In genomic region chr17:57034807-57035754, GRCh38 we compare ENCODE assay signal across 19 cellular contexts. TPM values are rescaled to one million over a fixed set of nuclear protein-coding genes. Genes with fewer than 3 reads are reported as not detected.
DNase-seq lines count a peak whose midpoint lies in the region; ATAC-seq, FAIRE-seq and TF ChIP-seq lines count a peak whose summit lies in the region.
"Had no signal": no experiment of that assay in that cellular context is flagged by ENCODE, and none has a peak within 500 bp of the region (broad histone marks: within the 10 kb centered on the region; RNA-seq: fewer than 3 reads in every experiment).

No MANE protein-coding gene starts in this region.

- in situ Hi-C loops in HepG2 (cut with HindIII; ENCODE audit: extremely low pct_ligation_motif_present, low pct_unique_long_range_greater_than_20kb) = no loop called here

- H3K27ac Mint-ChIP-seq in progenitor cell of endocrine pancreas = no peak overlapping the region
- H3K27ac Mint-ChIP-seq: activated naive CD4-positive, alpha-beta T cell treated with anti-CD3 and anti-CD28 coated beads for 36 hours; T-helper 2 cell treated with Interferon-gamma antibody and Interleukin-4, amounts not matched to agents 5 μg/mL and 100 μg/mL, for 36 hours had no signal

- H3K9me3 Mint-ChIP-seq in progenitor cell of endocrine pancreas (ENCODE audit: low read depth) = no peaks in the 10 kb centered on the region
- H3K9me3 Mint-ChIP-seq: activated naive CD4-positive, alpha-beta T cell treated with anti-CD3 and anti-CD28 coated beads for 36 hours; T-helper 2 cell treated with Interferon-gamma antibody and Interleukin-4, amounts not matched to agents 5 μg/mL and 100 μg/mL, for 36 hours had no signal

- H3K9me3 ChIP-seq in right lobe of liver = no peaks in the 10 kb centered on the region
- no peaks in the 10 kb centered on the region for H3K9me3 ChIP-seq in HepG2 (ENCODE audit: low read length)
- H3K9me3 ChIP-seq in mucosa of rectum (ENCODE audit: control insufficient read depth in 2 of 2, low read length in 2 of 2) = no peaks in the 10 kb centered on the region
- H3K9me3 ChIP-seq in upper lobe of right lung = no peaks in the 10 kb centered on the region
- H3K9me3 ChIP-seq: BLaER1 had no signal

- H3K9ac ChIP-seq in HepG2 (ENCODE audit: insufficient read depth, low read depth, low read length) (no peak overlapping the region), mucosa of rectum (ENCODE audit: low read depth in 1 of 2, low read length in 2 of 2) (peak overlapping the region; percentile 22 to 24)
- H3K9ac ChIP-seq: BLaER1, parathyroid adenoma had no signal

- no peak overlapping the region for H3K4me3 Mint-ChIP-seq in progenitor cell of endocrine pancreas (ENCODE audit: low read depth)
- H3K4me3 Mint-ChIP-seq: activated naive CD4-positive, alpha-beta T cell treated with anti-CD3 and anti-CD28 coated beads for 36 hours; H9; T-helper 2 cell treated with Interferon-gamma antibody and Interleukin-4, amounts not matched to agents 5 μg/mL and 100 μg/mL, for 36 hours had no signal

- H3K36me3 ChIP-seq in right lobe of liver (no peaks in the 10 kb centered on the region), HepG2 (replicated peaks in 1 of 2; ENCODE audit: control insufficient read depth in 1 of 2, insufficient read depth in 2 of 2, low read length in 2 of 2) (no peaks in the 10 kb centered on the region), mucosa of rectum (ENCODE audit: control insufficient read depth in 2 of 2, insufficient read depth in 2 of 2, low read length in 2 of 2) (no peaks in the 10 kb centered on the region), upper lobe of right lung (no peaks in the 10 kb centered on the region)
- H3K36me3 ChIP-seq: BLaER1, cardiac muscle cell had no signal

- no TSS peak for BruUV-seq in HepG2 (replicated peaks; lab: Mats Ljungman, UMichigan)

- H3K27me3 Mint-ChIP-seq in progenitor cell of endocrine pancreas = peaks cover 12% of the 10 kb centered on the region

- WGBS in right lobe of liver (ENCODE audit: insufficient coverage, low coverage, low lambda C conversion rate, missing lambda C conversion rate) = 48% methylated on average over 9 of the region's 10 CpGs
- 61% methylated on average over 10 of the region's 10 CpGs for WGBS in HepG2 (ENCODE audit: low lambda C conversion rate)

- H3K27me3 ChIP-seq in right lobe of liver (no peaks in the 10 kb centered on the region), HepG2 (ENCODE audit: control insufficient read depth in 1 of 2, insufficient read depth in 2 of 2, low read length in 2 of 2) (no peaks in the 10 kb centered on the region; a peak in 1 of 5 replicates), mucosa of rectum (ENCODE audit: control insufficient read depth in 2 of 2, insufficient read depth in 2 of 2, low read length in 2 of 2) (peaks cover 0 to 6% of the 10 kb centered on the region in 2 donors), upper lobe of right lung (no peaks in the 10 kb centered on the region), dorsolateral prefrontal cortex (peaks cover 0 to 17% (median 0%) of the 10 kb centered on the region in 45 donors)
- H3K27me3 ChIP-seq: BLaER1, cardiac muscle cell had no signal

- H3K4me3 ChIP-seq in right lobe of liver = peak overlapping the region in 1 of 3 donors; percentile 39
- H3K4me3 ChIP-seq in HepG2 (replicated peaks in 1 of 3; ENCODE audit: insufficient read depth in 1 of 3, low read depth in 2 of 3, low read length in 3 of 3) = no peak overlapping the region
- no peak overlapping the region for H3K4me3 ChIP-seq in coronary artery
- H3K4me3 ChIP-seq in mucosa of rectum (ENCODE audit: low read length in 2 of 2) = peak overlapping the region; percentile 30 to 56
- H3K4me3 ChIP-seq in upper lobe of right lung = no peak overlapping the region
- H3K4me3 ChIP-seq in dorsolateral prefrontal cortex = no peak overlapping the region
- H3K4me3 ChIP-seq: BLaER1, cardiac muscle cell had no signal

- H3K36me3 Mint-ChIP-seq in progenitor cell of endocrine pancreas (ENCODE audit: insufficient read depth) = no peaks in the 10 kb centered on the region

- H3K4me2 ChIP-seq in HepG2 (ENCODE audit: low read depth, low read length) = no peak overlapping the region
- H3K4me2 ChIP-seq: BLaER1 had no signal

- H2AFZ ChIP-seq in HepG2 (ENCODE audit: low read length) = no peak overlapping the region

- no peak for TF ChIP-seq POLR2A in right lobe of liver (IDR thresholded peaks at IDR 0.05)
- TF ChIP-seq POLR2A in HepG2 (IDR thresholded peaks at IDR 0.05; ENCODE audit: insufficient read depth in 1 of 2, low read depth in 2 of 2, low read length in 2 of 2) = no peak

- CTCF ChIA-PET in HepG2 (lab: Yijun Ruan, JAX; ENCODE audit: low intra/inter-chr PET ratio, low total read pairs) = no interaction called here

- TF ChIP-seq CTCF in right lobe of liver (IDR thresholded peaks at IDR 0.05) = no peak
- no peak for TF ChIP-seq CTCF in HepG2 (CRISPR knock-in tag; IDR thresholded peaks at IDR 0.05)
- TF ChIP-seq CTCF in coronary artery (IDR thresholded peaks at IDR 0.05) = no peak
- TF ChIP-seq CTCF in upper lobe of right lung (IDR thresholded peaks at IDR 0.05) = no peak
- no peak for TF ChIP-seq CTCF in progenitor cell of endocrine pancreas (IDR thresholded peaks at IDR 0.05; ENCODE audit: unreplicated experiment)
- no peak for TF ChIP-seq CTCF in dorsolateral prefrontal cortex (IDR thresholded peaks at IDR 0.05 in 54 of 56, conservative IDR thresholded peaks at IDR 0.05 in 2 of 56; ENCODE audit: low read depth in 1 of 56, partially characterized antibody in 56 of 56)

- FAIRE-seq in HepG2 (lab: Jason Lieb, UNC) = no peak
- FAIRE-seq: GM12891 had no signal

- TF ChIP-seq EP300 in HepG2 (IDR thresholded peaks at IDR 0.05; ENCODE audit: low read depth in 2 of 2, low read length in 2 of 2) (no peak), HepG2 (CRISPR knock-in tag; IDR thresholded peaks at IDR 0.05; ENCODE audit: borderline replicate concordance) (no peak)

- ATAC-seq in right lobe of liver (peak; percentile 14 to 49 (median 31)), HepG2 (no peak), upper lobe of right lung (peak; percentile 59), HG03571 (IDR thresholded peaks at IDR 0.05; ENCODE audit: unreplicated experiment) (no peak)

- no peaks in the 10 kb centered on the region for H4K20me1 ChIP-seq in HepG2 (ENCODE audit: insufficient read depth, low read length)
- H4K20me1 ChIP-seq: BLaER1 had no signal

- no peak for TF ChIP-seq RAD21 in HepG2 (CRISPR knock-in tag; IDR thresholded peaks at IDR 0.05)

- peaks cover 0 to 20% (median 5%) of the 10 kb centered on the region in 4 donors for H3K4me1 ChIP-seq in right lobe of liver
- H3K4me1 ChIP-seq in HepG2 (ENCODE audit: insufficient read depth, low read length) = peaks cover 18% of the 10 kb centered on the region
- peaks cover 28 to 47% of the 10 kb centered on the region in 2 donors for H3K4me1 ChIP-seq in mucosa of rectum (ENCODE audit: control insufficient read depth in 2 of 2, insufficient read depth in 2 of 2, low read length in 2 of 2)
- H3K4me1 ChIP-seq in upper lobe of right lung = peaks cover 5% of the 10 kb centered on the region

- H3K27ac ChIP-seq in right lobe of liver (peak overlapping the region in 1 of 3 donors; percentile 64), HepG2 (ENCODE audit: extremely low read length, insufficient read depth, low read length) (no peak overlapping the region), coronary artery (peak overlapping the region in 1 of 2 donors; percentile 5), mucosa of rectum (ENCODE audit: low read depth in 2 of 2, low read length in 2 of 2) (peak overlapping the region; percentile 89 to 92), upper lobe of right lung (peak overlapping the region; percentile 70), dorsolateral prefrontal cortex (no peak overlapping the region)
- H3K27ac ChIP-seq: BLaER1, parathyroid adenoma had no signal

- H3K4me1 Mint-ChIP-seq in progenitor cell of endocrine pancreas (ENCODE audit: low read depth) = peaks cover 12% of the 10 kb centered on the region

- intact Hi-C loops in right lobe of liver (cut with DNase I) = no loop called here
- intact Hi-C loops in HepG2 (cut with micrococcal nuclease; ENCODE audit: unreplicated experiment) = no loop called here
- intact Hi-C loops in upper lobe of right lung (cut with DNase I) = no loop called here
- intact Hi-C loops in dorsolateral prefrontal cortex (cut with DNase I) = no loop called here

- DNase-seq in right lobe of liver (no peak), HepG2 (ENCODE audit: low spot score) (no peak), coronary artery (ENCODE audit: low spot score) (peak; percentile 26), upper lobe of right lung (peak; percentile 70), progenitor cell of endocrine pancreas (ENCODE audit: low spot score, unreplicated experiment) (no peak), dorsolateral prefrontal cortex (no peak)
- DNase-seq: activated CD4-positive, alpha-beta T cell treated with anti-CD3 and anti-CD28 coated beads for 48 hours; activated naive CD4-positive, alpha-beta T cell treated with anti-CD3 and anti-CD28 coated beads for 36 hours; activated T-cell treated with anti-CD3 and anti-CD28 coated beads, Interleukin-2, amount 50 U/mL, for 48 hours; H9; head of caudate nucleus; NCI-H82 had no signal

- no peaks in the 10 kb centered on the region for H3K79me2 ChIP-seq in HepG2 (ENCODE audit: insufficient read depth, low read length)
- H3K79me2 ChIP-seq: parathyroid adenoma had no signal

- POLR2A ChIA-PET in HepG2 (lab: Yijun Ruan, JAX) = interaction anchor here (1.1 kb wide), 1 partner anchor 51 kb away, joined by 3 read pairs; no protein-coding TSS in a partner anchor

RNA-seq across cellular contexts. Expression of gene AKAP1, which starts 50.0 kb away (rescaled TPM):
- 10 to 100 TPM; 31.2 to 58.5 (median 43.1) TPM for total RNA-seq in right lobe of liver
- 46.4 and 101 TPM in 2 replicates for total RNA-seq in HepG2 (2016; rRNA removed; fragmentation: Illumina TruSeq; extraction: Trizol)
- 18.6 and 20.2 TPM in 2 replicates for total RNA-seq in HepG2 (2016; cell fraction: cytosol; rRNA removed; fragmentation: Illumina TruSeq; extraction: Trizol; ENCODE audit: low read depth)
- total RNA-seq in HepG2 (2016; cell fraction: insoluble cytoplasmic fraction; rRNA removed; fragmentation: Illumina TruSeq; extraction: Trizol) = 43.3 and 95.2 TPM in 2 replicates
- total RNA-seq in HepG2 (2016; cell fraction: membrane; rRNA removed; fragmentation: Illumina TruSeq; extraction: Trizol) = 44.9 and 47.5 TPM in 2 replicates
- 119 and 142 TPM in 2 replicates for total RNA-seq in HepG2 (2016; cell fraction: nucleus; rRNA removed; fragmentation: Illumina TruSeq; extraction: Trizol)
- 131 and 136 TPM in 2 replicates for polyA plus RNA-seq in HepG2 (2011; rRNA removed)
- polyA plus RNA-seq in HepG2 (2011; cell fraction: cytosol; rRNA removed) = 93.5 and 109 TPM in 2 replicates
- polyA plus RNA-seq in HepG2 (2011; cell fraction: nucleus; rRNA removed) = 234 and 300 TPM in 2 replicates
- polyA plus RNA-seq in HepG2 (2012) = 66.3 and 68.8 TPM in 2 replicates
- 8.4 and 10.9 TPM in 2 replicates for polyA plus RNA-seq in HepG2 (2016; cell fraction: cytosol; fragmentation: Illumina TruSeq; extraction: Trizol; ENCODE audit: low read depth)
- polyA plus RNA-seq in HepG2 (2016; cell fraction: insoluble cytoplasmic fraction; fragmentation: Illumina TruSeq; extraction: Trizol; ENCODE audit: low read depth) = 34.0 and 34.5 TPM in 2 replicates
- polyA plus RNA-seq in HepG2 (2016; cell fraction: membrane; fragmentation: Illumina TruSeq; extraction: Trizol; ENCODE audit: low read depth) = 17.7 and 18.8 TPM in 2 replicates
- polyA plus RNA-seq in HepG2 (2016; cell fraction: nucleus; fragmentation: Illumina TruSeq; extraction: Trizol; ENCODE audit: insufficient read depth, low read depth) = 141 and 146 TPM in 2 replicates
- 127 and 335 TPM in 2 replicates for polyA minus RNA-seq in HepG2 (2011; rRNA and poly(A)+ RNA removed; ENCODE audit: low replicate concordance)
- 101 and 127 TPM in 2 replicates for polyA minus RNA-seq in HepG2 (2011; cell fraction: cytosol; rRNA and poly(A)+ RNA removed)
- 78.2 and 99.9 TPM in 2 replicates for polyA minus RNA-seq in HepG2 (2011; cell fraction: nucleus; rRNA and poly(A)+ RNA removed)
- total RNA-seq in upper lobe of right lung = 59.9 TPM
- 63.3 and 67.9 TPM in 2 replicates for total RNA-seq in progenitor cell of endocrine pancreas
- 10 to 100 TPM; 37.5 to 77.9 (median 57.2) TPM for total RNA-seq in dorsolateral prefrontal cortex

RNA-seq across cellular contexts. Expression of gene SCPEP1, which starts 57.1 kb away (rescaled TPM):
- 10 to 100 TPM in 5 of 6 experiments, 1 to 10 TPM in 1; 9.2 to 35.4 (median 24.8) TPM for total RNA-seq in right lobe of liver
- 12.3 and 27.3 TPM in 2 replicates for total RNA-seq in HepG2 (2016; rRNA removed; fragmentation: Illumina TruSeq; extraction: Trizol)
- 1.9 and 2.5 TPM in 2 replicates for total RNA-seq in HepG2 (2016; cell fraction: cytosol; rRNA removed; fragmentation: Illumina TruSeq; extraction: Trizol; ENCODE audit: low read depth)
- 13.5 and 27.2 TPM in 2 replicates for total RNA-seq in HepG2 (2016; cell fraction: insoluble cytoplasmic fraction; rRNA removed; fragmentation: Illumina TruSeq; extraction: Trizol)
- total RNA-seq in HepG2 (2016; cell fraction: membrane; rRNA removed; fragmentation: Illumina TruSeq; extraction: Trizol) = 5.4 TPM in 2 replicates
- 18.9 and 24.3 TPM in 2 replicates for total RNA-seq in HepG2 (2016; cell fraction: nucleus; rRNA removed; fragmentation: Illumina TruSeq; extraction: Trizol)
- polyA plus RNA-seq in HepG2 (2011; rRNA removed) = 20.9 and 24.3 TPM in 2 replicates
- polyA plus RNA-seq in HepG2 (2011; cell fraction: cytosol; rRNA removed) = 12.8 and 18.3 TPM in 2 replicates
- 17.7 and 24.2 TPM in 2 replicates for polyA plus RNA-seq in HepG2 (2011; cell fraction: nucleus; rRNA removed)
- polyA plus RNA-seq in HepG2 (2012) = 23.2 and 26.2 TPM in 2 replicates
- polyA plus RNA-seq in HepG2 (2016; cell fraction: cytosol; fragmentation: Illumina TruSeq; extraction: Trizol; ENCODE audit: low read depth) = 1.6 and 1.8 TPM in 2 replicates
- polyA plus RNA-seq in HepG2 (2016; cell fraction: insoluble cytoplasmic fraction; fragmentation: Illumina TruSeq; extraction: Trizol; ENCODE audit: low read depth) = 10.5 and 11.5 TPM in 2 replicates
- 2.4 and 3.1 TPM in 2 replicates for polyA plus RNA-seq in HepG2 (2016; cell fraction: membrane; fragmentation: Illumina TruSeq; extraction: Trizol; ENCODE audit: low read depth)
- polyA plus RNA-seq in HepG2 (2016; cell fraction: nucleus; fragmentation: Illumina TruSeq; extraction: Trizol; ENCODE audit: insufficient read depth, low read depth) = 32.8 and 38.7 TPM in 2 replicates
- polyA minus RNA-seq in HepG2 (2011; rRNA and poly(A)+ RNA removed; ENCODE audit: low replicate concordance) = 8.0 and 10.3 TPM in 2 replicates
- polyA minus RNA-seq in HepG2 (2011; cell fraction: cytosol; rRNA and poly(A)+ RNA removed) = 11.0 and 11.7 TPM in 2 replicates
- 6.5 and 7.5 TPM in 2 replicates for polyA minus RNA-seq in HepG2 (2011; cell fraction: nucleus; rRNA and poly(A)+ RNA removed)
- 176 TPM for total RNA-seq in upper lobe of right lung
- total RNA-seq in progenitor cell of endocrine pancreas = 48.3 and 51.7 TPM in 2 replicates
- 100 to 1,000 TPM in 4 of 120 experiments, 10 to 100 TPM in 116; 26.5 to 108 (median 65.4) TPM for total RNA-seq in dorsolateral prefrontal cortex

Comparison
In these comparisons a context has a peak if more than half of its experiments do, and no peak if none do; other contexts are left out.
1. ATAC-seq: peak in right lobe of liver (4 of 4) and upper lobe of right lung (single experiment); none in HepG2 (single experiment) and HG03571 (single experiment).
2. DNase-seq: peak in coronary artery (single experiment) and upper lobe of right lung (single experiment); none in right lobe of liver (0 of 3), HepG2 (single experiment), progenitor cell of endocrine pancreas (single experiment) and dorsolateral prefrontal cortex (0 of 10).
3. H3K27ac ChIP-seq: peak in mucosa of rectum (2 of 2) and upper lobe of right lung (single experiment); none in HepG2 (single experiment) and dorsolateral prefrontal cortex (0 of 59).
4. H3K4me3 ChIP-seq: peak in mucosa of rectum (2 of 2); none in HepG2 (0 of 3), coronary artery (single experiment), upper lobe of right lung (single experiment) and dorsolateral prefrontal cortex (0 of 59).